ENCODE assay signal across 1 cellular context in the genomic region with DNA sequence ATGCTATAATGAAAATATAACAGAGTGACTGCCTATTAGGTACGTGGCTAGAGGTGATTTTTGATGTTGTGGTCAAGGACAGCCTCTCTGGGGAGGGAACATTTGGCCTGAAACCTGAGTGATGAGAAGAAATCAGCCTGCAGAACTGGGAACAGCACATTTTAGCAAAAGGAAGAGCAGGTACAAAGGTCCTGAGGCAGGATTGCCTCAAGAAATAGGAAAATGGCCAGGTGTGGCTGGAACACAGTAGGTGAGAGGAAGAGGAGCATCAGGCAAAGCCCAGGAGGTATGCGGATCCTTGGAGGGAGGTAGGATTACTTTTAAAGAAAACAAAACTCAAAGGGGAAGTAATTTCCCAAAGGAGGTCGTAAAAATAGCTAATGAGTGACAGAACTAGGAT.
TF ChIP-seq lines count a peak whose summit lies in the region.

No MANE protein-coding gene starts in this region.

TF ChIP-seq in GM23338, 12 proteins besides CTCF, POLR2A, EP300 and RAD21 (continued from another document):
- TF ChIP-seq STAT1 (IDR thresholded peaks at IDR 0.05; ENCODE audit: unreplicated experiment): no peak
- no peak for TF ChIP-seq NANOG (IDR thresholded peaks at IDR 0.05; ENCODE audit: borderline replicate concordance)
